ENCODE assay signal across 21 cellular contexts in the genomic region with DNA sequence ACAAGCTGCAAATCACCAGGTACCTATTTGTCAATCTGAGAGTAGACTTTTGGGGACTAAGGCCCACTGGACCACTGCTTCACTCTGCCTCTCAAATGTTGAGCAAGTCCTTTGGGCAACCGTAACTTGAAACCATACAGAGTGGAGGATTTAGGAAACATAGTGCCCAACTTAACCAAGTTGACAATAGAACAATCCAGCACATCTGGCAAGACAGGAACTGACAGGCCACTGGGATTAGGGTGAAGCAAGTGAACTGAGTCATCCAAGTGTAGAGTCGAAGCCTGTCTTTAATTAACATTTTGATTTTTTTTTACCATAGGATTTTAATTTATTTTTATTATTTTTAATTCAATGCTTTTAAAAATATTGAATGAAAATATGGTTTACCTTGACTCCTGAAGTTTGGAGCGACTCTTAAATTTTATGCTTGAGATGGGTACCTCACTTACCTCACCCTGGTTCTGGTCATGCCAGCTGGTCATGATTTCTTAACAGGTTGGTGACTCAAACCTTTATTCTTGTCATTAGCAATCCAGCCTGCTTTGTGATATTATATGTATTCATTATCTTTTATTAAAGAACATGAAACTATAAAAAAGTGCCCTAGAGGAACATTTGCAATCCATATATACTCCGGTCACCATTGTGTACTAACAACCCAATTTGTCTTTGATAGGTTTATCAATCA.
"Had no signal": no experiment of that assay in that cellular context is flagged by ENCODE, and none has a peak within 500 bp of the region (broad histone marks: within the 10 kb centered on the region; RNA-seq: fewer than 3 reads in every experiment).

No MANE protein-coding gene starts in this region.

- DNase-seq: activated CD4-positive, alpha-beta T cell treated with anti-CD3 and anti-CD28 coated beads, Interleukin-2, amount 50 U/mL, for 1 hour; activated CD4-positive, CD25-positive, alpha-beta regulatory T cell treated with anti-CD3 and anti-CD28 coated beads, Interleukin-2, amount 50 U/mL, for 72 hours; activated CD8-positive, alpha-beta memory T cell treated with anti-CD3 and anti-CD28 coated beads, Interleukin-2, amount 50 U/mL, for 4 hours; activated effector memory CD4-positive, alpha-beta T cell treated with anti-CD3 and anti-CD28 coated beads, Interleukin-2, amount 50 U/mL, for 16 hours; activated naive CD4-positive, alpha-beta T cell treated with anti-CD3 and anti-CD28 coated beads, Interleukin-2, amount 50 U/mL, for 16 hours; activated T-cell treated with anti-CD3 and anti-CD28 coated beads, Interleukin-2, amount 50 U/mL, for 4 hours; cerebellar nuclear complex; cortex of kidney; gastrocnemius medialis; head of caudate nucleus; left ventricle myocardium inferior; stimulated activated CD4-positive, alpha-beta T cell treated with anti-CD3 and anti-CD28 coated beads, Interleukin-12 subunit alpha, Interleukin-12 subunit beta, amount 100 ng/mL, for 4 hours; stimulated activated CD4-positive, alpha-beta T cell treated with anti-CD3 and anti-CD28 coated beads, Interleukin-1b, Interleukin-23, amount 100 ng/mL, for 48 hours; stimulated activated CD8-positive, alpha-beta memory T cell treated with anti-CD3 and anti-CD28 coated beads, Interleukin-4, amount 100 ng/mL, for 48 hours; stimulated activated naive CD4-positive, alpha-beta T cell; T1000; tibial artery had no signal

- H3K36me3 ChIP-seq: ascending aorta, esophagus muscularis mucosa, gastrocnemius medialis, left ventricle myocardium inferior, prostate gland, right atrium auricular region, tibial artery had no signal

- H3K27me3 ChIP-seq: ascending aorta, esophagus muscularis mucosa, gastrocnemius medialis, right atrium auricular region, tibial artery had no signal

- H3K27ac ChIP-seq: ascending aorta, esophagus muscularis mucosa, gastrocnemius medialis, left ventricle myocardium inferior, prostate gland, right atrium auricular region, tibial artery had no signal

- ATAC-seq: activated T-cell treated with anti-CD3 and anti-CD28 coated beads, Interleukin-2, amount 50 U/mL, for 4 hours; gastrocnemius medialis had no signal

- H3K4me3 ChIP-seq: ascending aorta, esophagus muscularis mucosa, gastrocnemius medialis, left ventricle myocardium inferior, prostate gland, right atrium auricular region, tibial artery had no signal

- H3K9me3 ChIP-seq: ascending aorta, esophagus muscularis mucosa, gastrocnemius medialis, prostate gland, right atrium auricular region, tibial artery had no signal

- H3K4me1 ChIP-seq: ascending aorta, esophagus muscularis mucosa, gastrocnemius medialis, left ventricle myocardium inferior, prostate gland, right atrium auricular region, tibial artery had no signal

- H3K4me3 Mint-ChIP-seq: activated T-cell treated with anti-CD3 and anti-CD28 coated beads, Interleukin-2, amount 50 U/mL, for 4 hours had no signal
